In genomic region chr6:32126880-32127279, GRCh38 we compare ENCODE assay signal across 8 cellular contexts. TPM values are rescaled to one million over a fixed set of nuclear protein-coding genes. Genes with fewer than 3 reads are reported as not detected.
DNase-seq lines count a peak whose midpoint lies in the region; FAIRE-seq and TF ChIP-seq lines count a peak whose summit lies in the region.

No MANE protein-coding gene starts in this region.

- H3K27me3 ChIP-seq in keratinocyte (ENCODE audit: control insufficient read depth, extremely low read depth, insufficient read depth, low read length) (no peaks in the 10 kb centered on the region), stomach (no peaks in the 10 kb centered on the region)

- H3K9me3 ChIP-seq in keratinocyte (ENCODE audit: control insufficient read depth, low read depth, low read length) (no peaks in the 10 kb centered on the region), stomach (no peaks in the 10 kb centered on the region)

- H2AFZ ChIP-seq in keratinocyte (ENCODE audit: control insufficient read depth, low read length): no peak overlapping the region

- peaks cover 40% of the 10 kb centered on the region for H3K4me1 Mint-ChIP-seq in T-helper 1 cell treated with Interleukin-12 subunit alpha and Interleukin-12 subunit beta and Interleukin-4 antibody, amounts not matched to agents 30 μg/mL and 1 μg/mL, for 36 hours (ENCODE audit: low read depth)
- peaks cover 36% of the 10 kb centered on the region for H3K4me1 Mint-ChIP-seq in activated T-helper 2 cell treated with anti-CD3 and anti-CD28 coated beads, Interferon-gamma antibody, Interleukin-2, Interleukin-4, amounts not matched to agents 10 μg/mL and 5 μg/mL and 100 μg/mL, durations not matched to agents 14 hours and 24 hours and 36 hours (ENCODE audit: low read depth)

- peak overlapping the region; percentile 98 for H3K9ac ChIP-seq in keratinocyte (ENCODE audit: control insufficient read depth, extremely low read depth, insufficient read depth, low read length)

- H3K27me3 Mint-ChIP-seq in T-helper 1 cell treated with Interleukin-12 subunit alpha and Interleukin-12 subunit beta and Interleukin-4 antibody, amounts not matched to agents 30 μg/mL and 1 μg/mL, for 36 hours (ENCODE audit: low read depth): no peaks in the 10 kb centered on the region
- no peaks in the 10 kb centered on the region for H3K27me3 Mint-ChIP-seq in activated T-helper 2 cell treated with anti-CD3 and anti-CD28 coated beads, Interferon-gamma antibody, Interleukin-2, Interleukin-4, amounts not matched to agents 10 μg/mL and 5 μg/mL and 100 μg/mL, durations not matched to agents 14 hours and 24 hours and 36 hours (ENCODE audit: low read depth)

- H3K4me1 ChIP-seq in keratinocyte (ENCODE audit: control insufficient read depth, extremely low read depth, insufficient read depth, low read length) (peaks cover 23% of the 10 kb centered on the region), stomach (peaks cover 26 to 65% (median 47%) of the 10 kb centered on the region in 4 donors)

- peaks cover 4 to 8% of the 10 kb centered on the region in 2 experiments for H3K36me3 ChIP-seq in keratinocyte (ENCODE audit: control insufficient read depth in 2 of 2, extremely low read depth in 1 of 2, insufficient read depth in 2 of 2, low read length in 2 of 2)
- H3K36me3 ChIP-seq in stomach: peaks cover 21 to 51% (median 44%) of the 10 kb centered on the region in 4 donors

- peak overlapping the region; percentile 81 for H3K4me2 ChIP-seq in keratinocyte (ENCODE audit: control insufficient read depth, extremely low read depth, insufficient read depth, low read depth, low read length)

- no peaks in the 10 kb centered on the region for H3K9me3 Mint-ChIP-seq in T-helper 1 cell treated with Interleukin-12 subunit alpha and Interleukin-12 subunit beta and Interleukin-4 antibody, amounts not matched to agents 30 μg/mL and 1 μg/mL, for 36 hours
- no peaks in the 10 kb centered on the region for H3K9me3 Mint-ChIP-seq in activated T-helper 2 cell treated with anti-CD3 and anti-CD28 coated beads, Interferon-gamma antibody, Interleukin-2, Interleukin-4, amounts not matched to agents 10 μg/mL and 5 μg/mL and 100 μg/mL, durations not matched to agents 14 hours and 24 hours and 36 hours

- dilution Hi-C loops in keratinocyte (cut with MboI; ENCODE audit: extremely low pct_ligation_motif_present, low sequenced_read_pairs): no loop called here

- H3K4me3 ChIP-seq in keratinocyte (ENCODE audit: control insufficient read depth in 2 of 3, extremely low read depth in 1 of 3, insufficient read depth in 2 of 3, low read depth in 1 of 3, low read length in 3 of 3): peak overlapping the region; percentile 95 to 100 (median 99)
- peak overlapping the region; percentile 86 to 99 (median 92) for H3K4me3 ChIP-seq in stomach

- 42 to 56% (median 47%) methylated on average over 8 of the region's 8 CpGs for whole genome bisulfite sequencing in stomach, 5 donors

- no peak for DNase-seq in T-helper 1 cell
- DNase-seq in activated T-helper 2 cell treated with anti-CD3 and anti-CD28 coated beads, Interferon-gamma antibody, Interleukin-2, Interleukin-4, amounts not matched to agents 10 μg/mL and 5 μg/mL and 100 μg/mL, durations not matched to agents 14 hours and 24 hours and 36 hours (ENCODE audit: low spot score): no peak
- no peak for DNase-seq in keratinocyte (ENCODE audit: low read depth, low spot score)
- DNase-seq in stomach: no peak
- no peak for DNase-seq in NCI-H2171 treated with DMSO at 0.1 percent for 48 hours (lab: John Stamatoyannopoulos, UW)
- DNase-seq in posterior vena cava (ENCODE audit: low spot score): no peak
- no peak for DNase-seq in Ammon's horn (ENCODE audit: low spot score)

- H3K9me1 ChIP-seq in keratinocyte (ENCODE audit: control insufficient read depth, extremely low read depth, insufficient read depth, low read length): no peaks in the 10 kb centered on the region

- no peak for TF ChIP-seq CTCF in keratinocyte (optimal IDR thresholded peaks at IDR 0.05 in 1 of 3, IDR thresholded peaks at IDR 0.05 in 1 of 3, conservative IDR thresholded peaks at IDR 0.05 in 1 of 3; ENCODE audit: extremely low read depth in 1 of 3, insufficient read depth in 2 of 3, low read length in 3 of 3)
- no peak for TF ChIP-seq CTCF in stomach (IDR thresholded peaks at IDR 0.05)

- no peak for FAIRE-seq in keratinocyte (lab: Jason Lieb, UNC)

- no peaks in the 10 kb centered on the region for H4K20me1 ChIP-seq in keratinocyte (ENCODE audit: control insufficient read depth, extremely low read depth, insufficient read depth, low read length)

- TF ChIP-seq POLR2A in stomach (IDR thresholded peaks at IDR 0.05): no peak

- peaks cover 18% of the 10 kb centered on the region for H3K79me2 ChIP-seq in keratinocyte (ENCODE audit: control insufficient read depth, insufficient read depth, low read length)

- intact Hi-C loops in activated T-helper 2 cell treated with anti-CD3 and anti-CD28 coated beads, Interferon-gamma antibody, Interleukin-2, Interleukin-4, amounts not matched to agents 10 μg/mL and 5 μg/mL and 100 μg/mL, durations not matched to agents 14 hours and 24 hours and 36 hours (cut with micrococcal nuclease): no loop called here
- intact Hi-C loops in stomach (cut with DNase I; ENCODE audit: low total_unique reads) (no loop called here), posterior vena cava (cut with DNase I) (loop anchor here in 1 of 2 donors (5.0 kb wide), 1 partner anchor 50 kb away; the partner anchor contains the start of genes AGPAT1 and RNF5)

- peak overlapping the region; percentile 98 for H3K27ac Mint-ChIP-seq in T-helper 1 cell treated with Interleukin-12 subunit alpha and Interleukin-12 subunit beta and Interleukin-4 antibody, amounts not matched to agents 30 μg/mL and 1 μg/mL, for 36 hours
- H3K27ac Mint-ChIP-seq in activated T-helper 2 cell treated with anti-CD3 and anti-CD28 coated beads, Interferon-gamma antibody, Interleukin-2, Interleukin-4, amounts not matched to agents 10 μg/mL and 5 μg/mL and 100 μg/mL, durations not matched to agents 14 hours and 24 hours and 36 hours: peak overlapping the region; percentile 97

- H3K36me3 Mint-ChIP-seq in T-helper 1 cell treated with Interleukin-12 subunit alpha and Interleukin-12 subunit beta and Interleukin-4 antibody, amounts not matched to agents 30 μg/mL and 1 μg/mL, for 36 hours (ENCODE audit: low read depth): peaks cover 24% of the 10 kb centered on the region
- peaks cover 33% of the 10 kb centered on the region for H3K36me3 Mint-ChIP-seq in activated T-helper 2 cell treated with anti-CD3 and anti-CD28 coated beads, Interferon-gamma antibody, Interleukin-2, Interleukin-4, amounts not matched to agents 10 μg/mL and 5 μg/mL and 100 μg/mL, durations not matched to agents 14 hours and 24 hours and 36 hours (ENCODE audit: low read depth)

- H3K27ac ChIP-seq in keratinocyte (ENCODE audit: control insufficient read depth, insufficient read depth, low read length) (peak overlapping the region; percentile 94), stomach (peak overlapping the region in 3 of 5 donors; percentile 85 to 92 (median 90))

- H3K4me3 Mint-ChIP-seq in T-helper 1 cell treated with Interleukin-12 subunit alpha and Interleukin-12 subunit beta and Interleukin-4 antibody, amounts not matched to agents 30 μg/mL and 1 μg/mL, for 36 hours: peak overlapping the region; percentile 100
- H3K4me3 Mint-ChIP-seq in activated T-helper 2 cell treated with anti-CD3 and anti-CD28 coated beads, Interferon-gamma antibody, Interleukin-2, Interleukin-4, amounts not matched to agents 10 μg/mL and 5 μg/mL and 100 μg/mL, durations not matched to agents 14 hours and 24 hours and 36 hours (ENCODE audit: low read depth): peak overlapping the region; percentile 99

- TF ChIP-seq EP300 in stomach (IDR thresholded peaks at IDR 0.05): no peak

RNA-seq across cellular contexts. Expression of gene ATF6B, which starts 1.2 kb away (rescaled TPM):
- 86.9 and 91.2 TPM in 2 replicates for total RNA-seq in activated T-helper 2 cell treated with anti-CD3 and anti-CD28 coated beads, Interferon-gamma antibody, Interleukin-2, Interleukin-4, amounts not matched to agents 10 μg/mL and 5 μg/mL and 100 μg/mL, durations not matched to agents 14 hours and 24 hours and 36 hours
- polyA plus RNA-seq in keratinocyte (30.4 to 51.2 TPM (median 37.9 TPM) in 3 replicates), stomach (10 to 100 TPM; 20.9 to 48.1 (median 24.4) TPM)
- polyA plus RNA-seq in keratinocyte (2011; ENCODE audit: low read depth): 35.1 TPM
- 23.5 and 24.3 TPM in 2 replicates for polyA plus RNA-seq in keratinocyte (2011; cell fraction: cytosol; rRNA removed)
- polyA plus RNA-seq in keratinocyte (2011; cell fraction: nucleus; rRNA removed): 132 and 149 TPM in 2 replicates
- polyA plus RNA-seq in keratinocyte (2012; ENCODE audit: low replicate concordance): 46.0 and 46.4 TPM in 2 replicates
- polyA minus RNA-seq in keratinocyte: 29.9 to 82.1 TPM (median 35.2 TPM) in 3 replicates
- 23.4 TPM for polyA minus RNA-seq in keratinocyte (2011; cell fraction: cytosol; rRNA and poly(A)+ RNA removed)
- 42.1 and 71.6 TPM in 2 replicates for polyA minus RNA-seq in keratinocyte (2011; cell fraction: nucleus; rRNA and poly(A)+ RNA removed)
- total RNA-seq in stomach (100 to 1,000 TPM in 2 of 5 donors, 10 to 100 TPM in 3; 22.8 to 718 (median 73.3) TPM), posterior vena cava (10 to 100 TPM; 39.0 to 63.1 TPM)

RNA-seq across cellular contexts. Expression of gene FKBPL, which starts 3.2 kb away (rescaled TPM):
- total RNA-seq in activated T-helper 2 cell treated with anti-CD3 and anti-CD28 coated beads, Interferon-gamma antibody, Interleukin-2, Interleukin-4, amounts not matched to agents 10 μg/mL and 5 μg/mL and 100 μg/mL, durations not matched to agents 14 hours and 24 hours and 36 hours: 5.0 and 5.8 TPM in 2 replicates
- polyA plus RNA-seq in keratinocyte (4.2 to 5.6 TPM (median 4.9 TPM) in 3 replicates), stomach (1 to 10 TPM; 2.7 to 9.6 (median 8.5) TPM)
- 1.9 TPM for polyA plus RNA-seq in keratinocyte (2011; ENCODE audit: low read depth)
- 2.7 and 3.7 TPM in 2 replicates for polyA plus RNA-seq in keratinocyte (2011; cell fraction: cytosol; rRNA removed)
- polyA plus RNA-seq in keratinocyte (2011; cell fraction: nucleus; rRNA removed): 4.7 and 5.5 TPM in 2 replicates
- 5.9 and 8.6 TPM in 2 replicates for polyA plus RNA-seq in keratinocyte (2012; ENCODE audit: low replicate concordance)
- polyA minus RNA-seq in keratinocyte: 2.2 to 6.9 TPM (median 3.8 TPM) in 3 replicates
- polyA minus RNA-seq in keratinocyte (2011; cell fraction: cytosol; rRNA and poly(A)+ RNA removed): 1.9 TPM
- 0.93 and 1.8 TPM in 2 replicates for polyA minus RNA-seq in keratinocyte (2011; cell fraction: nucleus; rRNA and poly(A)+ RNA removed)
- total RNA-seq in stomach (1 to 10 TPM in 2 of 5 donors, under 1 TPM in 1, not detected in 2; 0.45 to 3.3 (median 3.2) TPM), posterior vena cava (1 to 10 TPM; 2.0 to 2.8 TPM)

RNA-seq across cellular contexts. Expression of gene TNXB, which starts 17.7 kb away (rescaled TPM):
- total RNA-seq in activated T-helper 2 cell treated with anti-CD3 and anti-CD28 coated beads, Interferon-gamma antibody, Interleukin-2, Interleukin-4, amounts not matched to agents 10 μg/mL and 5 μg/mL and 100 μg/mL, durations not matched to agents 14 hours and 24 hours and 36 hours: 4.3 and 5.0 TPM in 2 replicates
- polyA plus RNA-seq in keratinocyte (0.02 to 0.25 TPM (median 0.06 TPM) in 3 replicates), stomach (10 to 100 TPM; 15.1 to 17.7 (median 15.7) TPM)
- 1.2 TPM for polyA plus RNA-seq in keratinocyte (2011; ENCODE audit: low read depth)
- 0.01 TPM in 2 replicates for polyA plus RNA-seq in keratinocyte (2011; cell fraction: cytosol; rRNA removed)
- 0.22 and 0.29 TPM in 2 replicates for polyA plus RNA-seq in keratinocyte (2011; cell fraction: nucleus; rRNA removed)
- 0.17 and 1.5 TPM in 2 replicates for polyA plus RNA-seq in keratinocyte (2012; ENCODE audit: low replicate concordance)
- under 0.01 to 0.43 TPM (median 0.30 TPM) in 3 replicates for polyA minus RNA-seq in keratinocyte
- polyA minus RNA-seq in keratinocyte (2011; cell fraction: cytosol; rRNA and poly(A)+ RNA removed): not detected
- 0.39 and 0.95 TPM in 2 replicates for polyA minus RNA-seq in keratinocyte (2011; cell fraction: nucleus; rRNA and poly(A)+ RNA removed)
- total RNA-seq in stomach (100 to 1,000 TPM in 1 of 5 donors, 10 to 100 TPM in 4; 43.8 to 408 (median 71.0) TPM), posterior vena cava (100 to 1,000 TPM; 189 to 407 TPM)

RNA-seq across cellular contexts. Expression of gene PRRT1, which starts 24.9 kb away (rescaled TPM):
- total RNA-seq in activated T-helper 2 cell treated with anti-CD3 and anti-CD28 coated beads, Interferon-gamma antibody, Interleukin-2, Interleukin-4, amounts not matched to agents 10 μg/mL and 5 μg/mL and 100 μg/mL, durations not matched to agents 14 hours and 24 hours and 36 hours: 0.27 TPM in 1 of 2 replicates, not detected in the other
- polyA plus RNA-seq in keratinocyte (0.09 to 0.17 TPM (median 0.09 TPM) in 3 replicates), stomach (1 to 10 TPM; 1.9 to 6.0 (median 3.4) TPM)
- 0.39 TPM for polyA plus RNA-seq in keratinocyte (2011; ENCODE audit: low read depth)
- 0.05 and 0.08 TPM in 2 replicates for polyA plus RNA-seq in keratinocyte (2011; cell fraction: cytosol; rRNA removed)
- polyA plus RNA-seq in keratinocyte (2011; cell fraction: nucleus; rRNA removed): 0.74 and 1.0 TPM in 2 replicates
- 0.38 and 0.66 TPM in 2 replicates for polyA plus RNA-seq in keratinocyte (2012; ENCODE audit: low replicate concordance)
- not detected in 3 replicates for polyA minus RNA-seq in keratinocyte
- not detected for polyA minus RNA-seq in keratinocyte (2011; cell fraction: cytosol; rRNA and poly(A)+ RNA removed)
- polyA minus RNA-seq in keratinocyte (2011; cell fraction: nucleus; rRNA and poly(A)+ RNA removed): not detected in 2 replicates
- total RNA-seq in stomach (under 1 TPM in 3 of 5 donors, not detected in 2; 0.18 to 0.87 (median 0.87) TPM), posterior vena cava (1 to 10 TPM; 2.6 to 3.6 TPM)

RNA-seq across cellular contexts. Expression of gene PPT2, which starts 27.1 kb away (rescaled TPM):
- 11.5 and 12.7 TPM in 2 replicates for total RNA-seq in activated T-helper 2 cell treated with anti-CD3 and anti-CD28 coated beads, Interferon-gamma antibody, Interleukin-2, Interleukin-4, amounts not matched to agents 10 μg/mL and 5 μg/mL and 100 μg/mL, durations not matched to agents 14 hours and 24 hours and 36 hours
- polyA plus RNA-seq in keratinocyte (15.0 to 21.0 TPM (median 15.6 TPM) in 3 replicates), stomach (10 to 100 TPM in 1 of 3 donors, 1 to 10 TPM in 2; 5.8 to 11.1 (median 7.9) TPM)
- polyA plus RNA-seq in keratinocyte (2011; ENCODE audit: low read depth): 2.6 TPM
- polyA plus RNA-seq in keratinocyte (2011; cell fraction: cytosol; rRNA removed): 10.4 and 11.0 TPM in 2 replicates
- 34.1 and 43.3 TPM in 2 replicates for polyA plus RNA-seq in keratinocyte (2011; cell fraction: nucleus; rRNA removed)
- polyA plus RNA-seq in keratinocyte (2012; ENCODE audit: low replicate concordance): 9.0 and 18.8 TPM in 2 replicates
- 10.8 to 14.1 TPM (median 12.3 TPM) in 3 replicates for polyA minus RNA-seq in keratinocyte
- polyA minus RNA-seq in keratinocyte (2011; cell fraction: cytosol; rRNA and poly(A)+ RNA removed): 11.5 TPM
- polyA minus RNA-seq in keratinocyte (2011; cell fraction: nucleus; rRNA and poly(A)+ RNA removed): 11.8 and 23.7 TPM in 2 replicates
- total RNA-seq in stomach (10 to 100 TPM in 4 of 5 donors, 1 to 10 TPM in 1; 5.8 to 73.0 (median 35.7) TPM), posterior vena cava (10 to 100 TPM; 14.2 to 18.4 TPM)
